In the genomic region with DNA sequence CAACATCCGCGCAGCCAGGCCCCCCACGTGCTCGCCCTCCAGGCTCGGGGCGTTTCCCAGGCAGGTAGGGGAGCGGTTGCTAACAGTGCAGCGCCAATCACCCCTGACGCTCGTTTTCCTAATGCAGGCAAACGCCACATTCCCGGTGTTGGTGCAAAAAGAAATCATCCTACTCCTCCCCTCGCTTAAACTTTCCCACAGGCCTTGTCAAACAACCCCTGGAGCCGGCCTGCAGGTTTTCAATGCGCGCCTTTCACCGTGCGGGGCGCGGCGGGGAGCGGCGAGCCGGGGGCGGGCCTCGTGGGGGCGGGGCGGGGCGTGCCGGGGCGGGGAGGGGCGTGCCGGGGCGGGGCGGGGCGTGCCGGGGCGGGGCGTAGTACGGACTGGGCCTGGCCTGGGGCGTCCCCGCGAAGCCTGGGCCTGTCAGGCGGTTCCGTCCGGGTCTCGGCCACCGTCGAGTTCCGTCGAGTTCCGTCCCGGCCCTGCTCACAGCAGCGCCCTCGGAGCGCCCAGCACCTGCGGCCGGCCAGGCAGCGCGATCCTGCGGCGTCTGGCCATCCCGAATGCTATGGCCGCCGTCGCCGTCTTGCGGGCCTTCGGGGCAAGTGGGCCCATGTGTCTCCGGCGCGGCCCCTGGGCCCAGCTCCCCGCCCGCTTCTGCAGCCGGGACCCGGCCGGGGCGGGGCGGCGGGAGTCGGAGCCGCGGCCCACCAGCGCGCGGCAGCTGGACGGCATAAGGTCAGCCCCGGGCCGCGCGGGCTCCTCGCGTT, we compare ENCODE assay signal across 8 cellular contexts. TPM values are rescaled to one million over a fixed set of nuclear protein-coding genes. Genes with fewer than 3 reads are reported as not detected.
A peak's percentile ranks its signal among the peaks of the same experiment; 100 is the strongest.
DNase-seq lines count a peak whose midpoint lies in the region; ATAC-seq and TF ChIP-seq lines count a peak whose summit lies in the region.

A gene with protein sequence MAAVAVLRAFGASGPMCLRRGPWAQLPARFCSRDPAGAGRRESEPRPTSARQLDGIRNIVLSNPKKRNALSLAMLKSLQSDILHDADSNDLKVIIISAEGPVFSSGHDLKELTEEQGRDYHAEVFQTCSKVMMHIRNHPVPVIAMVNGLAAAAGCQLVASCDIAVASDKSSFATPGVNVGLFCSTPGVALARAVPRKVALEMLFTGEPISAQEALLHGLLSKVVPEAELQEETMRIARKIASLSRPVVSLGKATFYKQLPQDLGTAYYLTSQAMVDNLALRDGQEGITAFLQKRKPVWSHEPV (plus strand): TSS at position 374 of the 770 bp plus-strand sequence. CDS start 195 bp downstream, at position 569.

- H3K4me3 ChIP-seq in BJ (ENCODE audit: low read depth, low read length) (peak within 1 kb of the TSS; percentile 79), dorsolateral prefrontal cortex (peak within 1 kb of the TSS in 58 of 59 donors; percentile 7 to 68 (median 48)), lower leg skin (ENCODE audit: low read depth, poor library complexity, severe bottlenecking) (peak within 1 kb of the TSS; percentile 65)

- TF ChIP-seq POLR2A in GM19193 (IDR thresholded peaks at IDR 0.05; ENCODE audit: extremely low read depth, insufficient read depth, insufficient read length) (peak; percentile 29), lower leg skin (IDR thresholded peaks at IDR 0.05) (no peak)

- H3K36me3 ChIP-seq in BJ (ENCODE audit: control insufficient read depth, insufficient read depth, low read length) = no peaks in the 10 kb centered on the region

- CTCF ChIA-PET in BJ (lab: Yijun Ruan, JAX) = interaction anchor here (0.9 to 1.6 kb wide), 3 partner anchors 15 to 227 kb away, joined by 3 to 6 read pairs (median 5); no protein-coding TSS in a partner anchor

- H3K27me3 ChIP-seq in BJ (ENCODE audit: control insufficient read depth, insufficient read depth, low read length) (no peaks in the 10 kb centered on the region), dorsolateral prefrontal cortex (peaks cover 0 to 48% (median 12%) of the 10 kb centered on the region in 45 donors)

- ATAC-seq in HG03442 (IDR thresholded peaks at IDR 0.05; ENCODE audit: unreplicated experiment) = peak; percentile 77

- intact Hi-C loops in dorsolateral prefrontal cortex (cut with DNase I) (no loop called here), lower leg skin (cut with DNase I; ENCODE audit: low total_unique reads) (no loop called here)

- 5 to 8% methylated on average over 23 to 48 of the region's 93 CpGs for WGBS in lower leg skin, 2 donors

- H3K27ac ChIP-seq in dorsolateral prefrontal cortex = peak within 1 kb of the TSS in 3 of 59 donors; percentile 8 to 51 (median 44)

- POLR2A ChIA-PET in BJ (lab: Charles Lee) = no interaction called here

- no peak for TF ChIP-seq CTCF in BJ (IDR thresholded peaks at IDR 0.05; ENCODE audit: insufficient read depth, low read depth, low read length)
- TF ChIP-seq CTCF in dorsolateral prefrontal cortex (IDR thresholded peaks at IDR 0.05 in 54 of 56, conservative IDR thresholded peaks at IDR 0.05 in 2 of 56; ENCODE audit: low read depth in 1 of 56, partially characterized antibody in 56 of 56) = no peak
- TF ChIP-seq CTCF in lower leg skin (IDR thresholded peaks at IDR 0.05) = no peak

- DNase-seq in BJ (ENCODE audit: low read depth) (no peak), dorsolateral prefrontal cortex (peak in 2 of 10 donors; percentile 38 to 47), lower leg skin (ENCODE audit: low spot score in 2 of 2) (peak in 1 of 2 donors; percentile 92), OCI-M2 (lab: John Stamatoyannopoulos, UW; ENCODE audit: unreplicated experiment) (no peak)
- peak; percentile 56 for DNase-seq in activated CD4-positive, alpha-beta T cell treated with anti-CD3 and anti-CD28 coated beads for 48 hours
- peak; percentile 11 for DNase-seq in stimulated activated CD8-positive, alpha-beta memory T cell treated with anti-CD3 and anti-CD28 coated beads, Interleukin-12 subunit alpha, Interleukin-12 subunit beta, amount 100 ng/mL, for 24 hours (ENCODE audit: extremely low read depth)

RNA-seq across cellular contexts. Expression of the gene that starts here (rescaled TPM):
- polyA plus RNA-seq in BJ (2011; rRNA removed) = 9.9 and 13.4 TPM in 2 replicates
- 9.3 and 9.9 TPM in 2 replicates for polyA minus RNA-seq in BJ (2011; rRNA and poly(A)+ RNA removed)
- total RNA-seq in dorsolateral prefrontal cortex (1 to 10 TPM in 102 of 120 experiments, under 1 TPM in 17, not detected in 1; 0.26 to 8.0 (median 1.9) TPM), lower leg skin (100 to 1,000 TPM in 1 of 4 donors, 10 to 100 TPM in 3; 44.5 to 139 (median 89.4) TPM)

Comparison
In these comparisons a context has a peak if more than half of its experiments do, and no peak if none do; other contexts are left out.
1. RNA of the gene that starts here (total RNA-seq): 44.5 to 139 TPM in lower leg skin; 0.26 to 8.0 TPM in dorsolateral prefrontal cortex; every median in the first group is over 4 times any median in the second.
2. DNase-seq: peak in activated CD4-positive, alpha-beta T cell treated with anti-CD3 and anti-CD28 coated beads for 48 hours (single experiment) and stimulated activated CD8-positive, alpha-beta memory T cell treated with anti-CD3 and anti-CD28 coated beads, Interleukin-12 subunit alpha, Interleukin-12 subunit beta, amount 100 ng/mL, for 24 hours (single experiment); none in BJ (single experiment) and OCI-M2 (single experiment).
3. Peak in every context shown above with its lines, with median percentiles within 50 percentile points of each other: H3K4me3 ChIP-seq.